In genomic region chr1:212690816-212691403, GRCh38 we compare ENCODE assay signal across 25 cellular contexts.
"Had no signal": no experiment of that assay in that cellular context is flagged by ENCODE, and none has a peak within 500 bp of the region (broad histone marks: within the 10 kb centered on the region; RNA-seq: fewer than 3 reads in every experiment).

No MANE protein-coding gene starts in this region.

- H3K36me3 ChIP-seq: adrenal gland, ascending aorta, cardiac muscle cell, colonic mucosa, gastrocnemius medialis, right atrium auricular region had no signal

- ATAC-seq: effector memory CD8-positive, alpha-beta T cell; gastrocnemius medialis; left cardiac atrium; left ventricle myocardium superior had no signal

- H3K27me3 Mint-ChIP-seq: activated T-helper 17 cell treated with anti-CD3 and anti-CD28 coated beads, Interleukin-2, amount 50 U/mL, for 72 hours had no signal

- H3K27me3 ChIP-seq: adrenal gland, ascending aorta, colonic mucosa, right atrium auricular region, tibial nerve had no signal

- H3K27ac Mint-ChIP-seq: activated naive CD4-positive, alpha-beta T cell treated with anti-CD3 and anti-CD28 coated beads, Interleukin-2, amount 50 U/mL, for 24 hours; activated T-helper 17 cell treated with anti-CD3 and anti-CD28 coated beads, Interleukin-2, amount 50 U/mL, for 72 hours; brain; effector memory CD8-positive, alpha-beta T cell; stimulated activated naive B cell treated with anti-CD40 and anti-IgM and Interleukin-4, amounts not matched to agents 10 μg/mL and 1 μg/mL and 100 μg/mL, for 72 hours had no signal

- DNase-seq: activated CD4-positive, alpha-beta T cell treated with anti-CD3 and anti-CD28 coated beads for 4 hours; activated CD4-positive, alpha-beta T cell treated with anti-CD3 and anti-CD28 coated beads, Interleukin-2, amount 50 U/mL, for 4 hours; activated T-cell treated with anti-CD3 and anti-CD28 coated beads, Interleukin-2, amount 50 U/mL, for 1 hour; adrenal gland; cerebellar nuclear complex; colonic mucosa; effector memory CD8-positive, alpha-beta T cell; erythroblast; gastrocnemius medialis; glutamatergic neuron; islet precursor cell; left cardiac atrium; left ventricle myocardium superior; nucleus accumbens; stimulated activated CD4-positive, alpha-beta T cell treated with anti-CD3 and anti-CD28 coated beads, Interleukin-2, amount 100 ng/mL, for 24 hours; stimulated activated naive B cell treated with anti-CD40 and anti-IgM and Interleukin-4, amounts not matched to agents 10 μg/mL and 1 μg/mL and 100 μg/mL, for 72 hours; T-helper 9 cell had no signal

- H3K36me3 Mint-ChIP-seq: brain had no signal

- H3K9me3 Mint-ChIP-seq: activated naive CD4-positive, alpha-beta T cell treated with anti-CD3 and anti-CD28 coated beads, Interleukin-2, amount 50 U/mL, for 24 hours; activated T-helper 17 cell treated with anti-CD3 and anti-CD28 coated beads, Interleukin-2, amount 50 U/mL, for 72 hours; brain; effector memory CD8-positive, alpha-beta T cell; stimulated activated naive B cell treated with anti-CD40 and anti-IgM and Interleukin-4, amounts not matched to agents 10 μg/mL and 1 μg/mL and 100 μg/mL, for 72 hours had no signal

- H3K9me3 ChIP-seq: adrenal gland, ascending aorta, colonic mucosa, gastrocnemius medialis, right atrium auricular region, tibial nerve had no signal

- H3K4me3 ChIP-seq: adrenal gland, ascending aorta, cardiac muscle cell, colonic mucosa, gastrocnemius medialis, right atrium auricular region, tibial nerve had no signal

- H3K4me3 Mint-ChIP-seq: activated naive CD4-positive, alpha-beta T cell treated with anti-CD3 and anti-CD28 coated beads, Interleukin-2, amount 50 U/mL, for 24 hours; activated T-helper 17 cell treated with anti-CD3 and anti-CD28 coated beads, Interleukin-2, amount 50 U/mL, for 72 hours; brain; effector memory CD8-positive, alpha-beta T cell; stimulated activated naive B cell treated with anti-CD40 and anti-IgM and Interleukin-4, amounts not matched to agents 10 μg/mL and 1 μg/mL and 100 μg/mL, for 72 hours had no signal

- H3K4me1 ChIP-seq: adrenal gland, ascending aorta, colonic mucosa, gastrocnemius medialis, right atrium auricular region, tibial nerve had no signal

- H3K4me1 Mint-ChIP-seq: activated T-helper 17 cell treated with anti-CD3 and anti-CD28 coated beads, Interleukin-2, amount 50 U/mL, for 72 hours; brain had no signal

- H3K27ac ChIP-seq: adrenal gland, ascending aorta, cardiac muscle cell, colonic mucosa, gastrocnemius medialis, right atrium auricular region, tibial nerve, VCaP had no signal
